Comparison of ENCODE assay signal across 13 cellular contexts in genomic region chr3:18079739-18080138, GRCh38.
A peak's percentile ranks its signal among the peaks of the same experiment; 100 is the strongest.
DNase-seq lines count a peak whose midpoint lies in the region; ATAC-seq and TF ChIP-seq lines count a peak whose summit lies in the region.
"Had no signal": no experiment of that assay in that cellular context is flagged by ENCODE, and none has a peak within 500 bp of the region (broad histone marks: within the 10 kb centered on the region; RNA-seq: fewer than 3 reads in every experiment).

No MANE protein-coding gene starts in this region.

- in situ Hi-C loops in IMR-90 (cut with MboI; ENCODE audit: low sequenced_read_pairs): no loop called here

- ATAC-seq in IMR-90 (ENCODE audit: low read depth) (no peak), HG03342 (IDR thresholded peaks at IDR 0.05; ENCODE audit: unreplicated experiment) (no peak)
- ATAC-seq: gastrocnemius medialis had no signal

- H3K4me2 ChIP-seq in IMR-90 (ENCODE audit: low read depth, low read length): no peak overlapping the region

- H3K4ac ChIP-seq in IMR-90 (ENCODE audit: low read depth, low read length): no peak overlapping the region

- H2BK20ac ChIP-seq in IMR-90 (ENCODE audit: low read depth, low read length): no peak overlapping the region

- no CpG with 5 or more reads among the region's 3 CpGs for WGBS in IMR-90 (ENCODE audit: extremely low coverage in 2 of 2, insufficient read length in 1 of 2), 2 experiments
- WGBS in prostate gland: 46% methylated on average over 3 of the region's 3 CpGs

- no peak overlapping the region for H3K56ac ChIP-seq in IMR-90 (ENCODE audit: extremely low read depth, insufficient read depth, low read length)

- dilution Hi-C loops in IMR-90 (cut with HindIII; ENCODE audit: low sequenced_read_pairs, unreplicated experiment): no loop called here

- no peak for TF ChIP-seq POLR2A in IMR-90 (IDR thresholded peaks at IDR 0.05; ENCODE audit: low read depth, low read length)
- no peak for TF ChIP-seq POLR2A in prostate gland (IDR thresholded peaks at IDR 0.05)

- no peak overlapping the region for H3K9ac ChIP-seq in IMR-90 (ENCODE audit: low read depth, low read length)

- TF ChIP-seq CTCF in IMR-90 (conservative IDR thresholded peaks at IDR 0.05; ENCODE audit: low read depth, low read length) (no peak), prostate gland (IDR thresholded peaks at IDR 0.05) (no peak)

- H2BK5ac ChIP-seq in IMR-90 (ENCODE audit: low read depth, low read length, poor library complexity, severe bottlenecking): no peak overlapping the region

- H3K18ac ChIP-seq in IMR-90 (ENCODE audit: low read depth, low read length): no peak overlapping the region

- H3K4me3 ChIP-seq in IMR-90 (ENCODE audit: insufficient read depth, low read depth, low read length) (no peak overlapping the region), prostate gland (no peak overlapping the region)
- H3K4me3 ChIP-seq: gastrocnemius medialis had no signal

- H3K27ac ChIP-seq in IMR-90 (ENCODE audit: insufficient read depth, low read length) (no peak overlapping the region), prostate gland (no peak overlapping the region)
- H3K27ac ChIP-seq: gastrocnemius medialis had no signal

- no peaks in the 10 kb centered on the region for H3K79me1 ChIP-seq in IMR-90 (ENCODE audit: low read depth in 1 of 2, low read length in 2 of 2)

- H2BK15ac ChIP-seq in IMR-90 (ENCODE audit: low read depth, low read length): no peak overlapping the region

- intact Hi-C loops in IMR-90 (cut with micrococcal nuclease): no loop called here
- intact Hi-C loops in prostate gland (cut with DNase I): no loop called here

- no peaks in the 10 kb centered on the region for H3K27me3 ChIP-seq in IMR-90 (ENCODE audit: control insufficient read depth, insufficient read depth, low read length)
- no peaks in the 10 kb centered on the region for H3K27me3 ChIP-seq in prostate gland (replicated peaks; ENCODE audit: insufficient read depth)
- H3K27me3 ChIP-seq: gastrocnemius medialis had no signal

- H3K4me1 ChIP-seq in IMR-90 (ENCODE audit: control insufficient read depth, insufficient read depth, low read length): no peaks in the 10 kb centered on the region; the same call in 1 of the 2 replicates
- no peaks in the 10 kb centered on the region for H3K4me1 ChIP-seq in prostate gland (replicated peaks)
- H3K4me1 ChIP-seq: gastrocnemius medialis had no signal

- no peak overlapping the region for H2AFZ ChIP-seq in IMR-90 (replicated peaks; ENCODE audit: low read length, poor library complexity)

- no peaks in the 10 kb centered on the region for H3K9me1 ChIP-seq in IMR-90 (ENCODE audit: insufficient read depth, low read length)

- H4K20me1 ChIP-seq in IMR-90 (ENCODE audit: insufficient read depth, low read length): no peaks in the 10 kb centered on the region

- H3K9me3 ChIP-seq in IMR-90 (ENCODE audit: control insufficient read depth, insufficient read depth, low read length) (no peaks in the 10 kb centered on the region), prostate gland (no peaks in the 10 kb centered on the region)
- H3K9me3 ChIP-seq: gastrocnemius medialis had no signal

- POLR2A ChIA-PET in IMR-90 (lab: Charles Lee; ENCODE audit: unreplicated experiment): no interaction called here

- DNase-seq in AML-193 (lab: John Stamatoyannopoulos, UW) (peak; percentile 79 to 84), IMR-90 (peak; percentile 2), RPMI7951 (ENCODE audit: low read depth) (peak; percentile 73), fibroblast of peridontal ligament (ENCODE audit: extremely low read depth) (peak; percentile 10), NCI-H510A (lab: John Stamatoyannopoulos, UW) (no peak), prostate gland (ENCODE audit: low spot score) (no peak)
- no peak for DNase-seq in activated naive CD4-positive, alpha-beta T cell treated with anti-CD3 and anti-CD28 coated beads, Interleukin-2, amount 50 U/mL, for 16 hours
- DNase-seq: activated T-cell treated with anti-CD3 and anti-CD28 coated beads, Interleukin-2, amount 50 U/mL, for 1 hour; amygdala; gastrocnemius medialis; posterior cingulate gyrus; stimulated activated CD8-positive, alpha-beta memory T cell treated with anti-CD3 and anti-CD28 coated beads, Interleukin-4, amount 100 ng/mL, for 48 hours had no signal

- TF ChIP-seq RAD21 in IMR-90 (IDR thresholded peaks at IDR 0.05; ENCODE audit: low read length): no peak

- H2AK5ac ChIP-seq in IMR-90 (ENCODE audit: low read depth, low read length): no peak overlapping the region

- BruUV-seq in IMR-90 (replicated peaks; lab: Mats Ljungman, UMichigan): no TSS peak

- no peak overlapping the region for H4K8ac ChIP-seq in IMR-90 (ENCODE audit: low read depth in 2 of 2, low read length in 2 of 2)

- no peak overlapping the region for H4K5ac ChIP-seq in IMR-90 (ENCODE audit: low read depth, low read length)

- H3K36me3 ChIP-seq in IMR-90 (ENCODE audit: control insufficient read depth, insufficient read depth, low read length): no peaks in the 10 kb centered on the region
- H3K36me3 ChIP-seq in prostate gland: no peaks in the 10 kb centered on the region
- H3K36me3 ChIP-seq: gastrocnemius medialis had no signal

- no peak overlapping the region for H3K23ac ChIP-seq in IMR-90 (ENCODE audit: low read depth, low read length)

- H2BK120ac ChIP-seq in IMR-90 (ENCODE audit: low read depth, low read length): no peak overlapping the region

- H4K91ac ChIP-seq in IMR-90 (ENCODE audit: insufficient read depth, low read depth, low read length): no peak overlapping the region

- H3K14ac ChIP-seq in IMR-90 (replicated peaks; ENCODE audit: low read depth, low read length): no peak overlapping the region

- CTCF ChIA-PET in IMR-90 (lab: Yijun Ruan, JAX): interaction anchor here (0.6 kb wide), 1 partner anchor 133 kb away, joined by 4 read pairs; no protein-coding TSS in a partner anchor

- no peak overlapping the region for H2AK9ac ChIP-seq in IMR-90 (replicated peaks; ENCODE audit: low read depth, low read length, poor library complexity)

TF ChIP-seq in IMR-90, 13 proteins besides CTCF, POLR2A, EP300 and RAD21:
- TF ChIP-seq BHLHE40 (IDR thresholded peaks at IDR 0.05; ENCODE audit: low read depth, low read length) (no peak), MAZ (IDR thresholded peaks at IDR 0.05; ENCODE audit: borderline replicate concordance, low read depth, low read length) (no peak), SMC3 (IDR thresholded peaks at IDR 0.05; ENCODE audit: low read depth, low read length) (no peak), CHD1 (IDR thresholded peaks at IDR 0.05; ENCODE audit: low read depth, low read length) (no peak), USF2 (IDR thresholded peaks at IDR 0.05; ENCODE audit: low read depth, low read length) (no peak), RCOR1 (IDR thresholded peaks at IDR 0.05; ENCODE audit: insufficient replicate concordance, low read length) (no peak), RFX5 (IDR thresholded peaks at IDR 0.05; ENCODE audit: low read depth, low read length) (no peak), ELK1 (IDR thresholded peaks at IDR 0.05; ENCODE audit: borderline replicate concordance, low read depth, low read length) (no peak), FOS (IDR thresholded peaks at IDR 0.05; ENCODE audit: low read depth, low read length) (no peak), MXI1 (IDR thresholded peaks at IDR 0.05; ENCODE audit: borderline replicate concordance, low read depth, low read length) (no peak)

Comparison
In these comparisons a context has a peak if more than half of its experiments do, and no peak if none do; other contexts are left out.
1. DNase-seq: peak in AML-193 (2 of 2), IMR-90 (single experiment), RPMI7951 (single experiment) and fibroblast of peridontal ligament (single experiment); none in NCI-H510A (single experiment), activated naive CD4-positive, alpha-beta T cell treated with anti-CD3 and anti-CD28 coated beads, Interleukin-2, amount 50 U/mL, for 16 hours (single experiment) and prostate gland (single experiment).